26 cellular contexts compared by ENCODE assay signal in the genomic region with DNA sequence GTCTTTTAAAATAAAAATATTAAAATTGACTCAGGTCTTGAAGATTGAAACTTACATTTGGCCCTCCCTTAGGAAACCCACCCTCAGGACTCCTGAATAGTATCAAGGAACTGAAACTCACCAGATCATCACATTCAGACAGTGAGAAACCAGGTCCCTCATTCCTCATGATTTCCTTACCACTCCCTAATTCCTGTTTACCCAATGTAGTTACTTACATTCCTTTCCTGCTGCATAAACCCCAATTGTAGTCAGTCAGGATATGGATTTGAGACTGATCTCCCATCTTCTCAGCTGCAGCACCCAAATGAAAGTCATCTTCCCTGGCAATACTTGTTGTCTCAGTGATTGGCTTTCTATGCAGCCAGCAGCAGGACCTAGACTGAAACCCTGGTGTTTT. TPM values are rescaled to one million over a fixed set of nuclear protein-coding genes. Genes with fewer than 3 reads are reported as not detected.
"Had no signal": no experiment of that assay in that cellular context is flagged by ENCODE, and none has a peak within 500 bp of the region (broad histone marks: within the 10 kb centered on the region; RNA-seq: fewer than 3 reads in every experiment).

No MANE protein-coding gene starts in this region.

- H3K4me1 ChIP-seq: colonic mucosa, gastrocnemius medialis, prostate gland, right atrium auricular region, suprapubic skin had no signal

- H3K4me2 ChIP-seq: smooth muscle cell had no signal

- ATAC-seq: gastrocnemius medialis; left lobe of liver; naive thymus-derived CD8-positive, alpha-beta T cell; sciatic nerve; stimulated activated naive CD8-positive, alpha-beta T cell treated with anti-CD3 and anti-CD28 coated beads, Interleukin-15, amount 100 ng/mL, for 72 hours had no signal

- H3K27ac ChIP-seq: colonic mucosa, gastrocnemius medialis, prostate gland, right atrium auricular region, suprapubic skin, thyroid gland had no signal

- H3K36me3 ChIP-seq: colonic mucosa, gastrocnemius medialis, prostate gland, right atrium auricular region, suprapubic skin had no signal

- H3K27me3 ChIP-seq: colonic mucosa, gastrocnemius medialis, right atrium auricular region, suprapubic skin, thyroid gland had no signal

- H3K4me3 ChIP-seq: colonic mucosa, gastrocnemius medialis, prostate gland, right atrium auricular region, smooth muscle cell, suprapubic skin, thyroid gland had no signal

- DNase-seq: colonic mucosa; effector memory CD4-positive, alpha-beta T cell; foreskin fibroblast; gastrocnemius medialis; head of caudate nucleus; naive thymus-derived CD8-positive, alpha-beta T cell; nephron progenitor cell; nucleus accumbens; stimulated activated CD4-positive, alpha-beta T cell treated with anti-CD3 and anti-CD28 coated beads, Interleukin-12 subunit alpha, Interleukin-12 subunit beta, amount 100 ng/mL, for 4 hours; stimulated activated CD4-positive, alpha-beta T cell treated with anti-CD3 and anti-CD28 coated beads, Interleukin-1b, Interleukin-23, amount 100 ng/mL, for 48 hours; stimulated activated CD4-positive, alpha-beta T cell treated with anti-CD3 and anti-CD28 coated beads, Interleukin-4, amount 100 ng/mL, for 1 hour; stimulated activated CD8-positive, alpha-beta memory T cell treated with anti-CD3 and anti-CD28 coated beads, Interleukin-4, amount 100 ng/mL, for 48 hours; stimulated activated naive CD4-positive, alpha-beta T cell; stimulated activated naive CD8-positive, alpha-beta T cell treated with anti-CD3 and anti-CD28 coated beads, Interleukin-15, amount 100 ng/mL, for 72 hours; thyroid gland; trophoblast cell had no signal

- H3K9me3 ChIP-seq: colonic mucosa, gastrocnemius medialis, prostate gland, thyroid gland had no signal

RNA-seq across cellular contexts. Expression of a gene that starts 8.6 kb away (rescaled TPM):
- total RNA-seq: endothelial cell of umbilical vein, glomerular endothelial cell, lung microvascular endothelial cell, mesenteric fat pad, right atrium auricular region had no signal
- polyA plus RNA-seq: endothelial cell of umbilical vein had no signal
